Comparison of ENCODE assay signal across 16 cellular contexts in genomic region chr20:36275011-36275410, GRCh38. TPM values are rescaled to one million over a fixed set of nuclear protein-coding genes. Genes with fewer than 3 reads are reported as not detected.
DNase-seq lines count a peak whose midpoint lies in the region; ATAC-seq, FAIRE-seq and TF ChIP-seq lines count a peak whose summit lies in the region.
"Had no signal": no experiment of that assay in that cellular context is flagged by ENCODE, and none has a peak within 500 bp of the region (broad histone marks: within the 10 kb centered on the region; RNA-seq: fewer than 3 reads in every experiment).

No MANE protein-coding gene starts in this region.

- no peaks in the 10 kb centered on the region for H3K9me3 Mint-ChIP-seq in osteocyte (ENCODE audit: unreplicated experiment)

- TF ChIP-seq RAD21 in K562 (CRISPR knock-in tag; conservative IDR thresholded peaks at IDR 0.05 in 1 of 2, IDR thresholded peaks at IDR 0.05 in 1 of 2), result no peak

- no peaks in the 10 kb centered on the region for H3K4me1 Mint-ChIP-seq in osteocyte (ENCODE audit: unreplicated experiment)
- H3K4me1 Mint-ChIP-seq: CD8-positive, alpha-beta memory T cell had no signal

- H3K4me3 Mint-ChIP-seq in osteocyte (ENCODE audit: unreplicated experiment), result no peak overlapping the region
- H3K4me3 Mint-ChIP-seq: CD8-positive, alpha-beta memory T cell had no signal

- H3K27ac ChIP-seq in K562 (ENCODE audit: extremely low read depth, low read depth, low read length), result no peak overlapping the region
- H3K27ac ChIP-seq: A549, BLaER1, GM23248 had no signal

- POLR2A ChIA-PET in K562 (lab: Yijun Ruan, JAX), result interaction anchor here (0.6 to 1.3 kb wide), 2 partner anchors 10 to 77 kb away, joined by 3 to 4 read pairs; no protein-coding TSS in a partner anchor

- FAIRE-seq in K562 (lab: Jason Lieb, UNC), result no peak
- FAIRE-seq: A549, H54 had no signal

- DNase-seq in D341Med (ENCODE audit: low spot score), result peak; percentile 17
- peak; percentile 31 for DNase-seq in H7
- no peak for DNase-seq in K562 (ENCODE audit: extremely low read depth in 1 of 4, low spot score in 3 of 4)
- peak; percentile 72 for DNase-seq in osteocyte (ENCODE audit: extremely low spot score, unreplicated experiment)
- DNase-seq in NCI-H2196 (lab: John Stamatoyannopoulos, UW; ENCODE audit: unreplicated experiment), result no peak
- no peak for DNase-seq in kidney glomerular epithelial cell (lab: John Stamatoyannopoulos, UW)
- DNase-seq: AML-193; CD8-positive, alpha-beta memory T cell; DMS53; GF-D8; GM23248 had no signal

- H3K9ac ChIP-seq in K562 (ENCODE audit: insufficient read depth in 1 of 2, low read depth in 2 of 2, low read length in 2 of 2), result no peak overlapping the region
- H3K9ac ChIP-seq: BLaER1, GM23248 had no signal

- CTCF ChIA-PET in K562 (lab: Yijun Ruan, JAX; ENCODE audit: low intra/inter-chr PET ratio), result no interaction called here

- H4K20me1 ChIP-seq in K562 (replicated peaks; ENCODE audit: control insufficient read depth, insufficient read depth, low read length), result 0 out of 2 replicates have a peak, but pooled peaks cover 10% of the 10 kb centered on the region
- H4K20me1 ChIP-seq: BLaER1 had no signal

- H2AFZ ChIP-seq in K562 (ENCODE audit: low read depth, low read length), result no peak overlapping the region
- H2AFZ ChIP-seq: GM23248 had no signal

- H3K4me3 ChIP-seq in H7 (ENCODE audit: insufficient read depth, low read depth, low read length) (no peak overlapping the region), K562 (no peak overlapping the region)
- H3K4me3 ChIP-seq: A549, BLaER1, GM23248 had no signal

- H3K9me1 ChIP-seq in K562 (ENCODE audit: control insufficient read depth, insufficient read depth, low read length), result no peaks in the 10 kb centered on the region

- 0% methylated on average over 5 of the region's 5 CpGs for WGBS in K562 (ENCODE audit: insufficient coverage, low coverage, missing lambda C conversion rate)

- H3K9me3 ChIP-seq in K562 (replicated peaks; ENCODE audit: control insufficient read depth, insufficient read depth, low read depth, low read length), result no peaks in the 10 kb centered on the region
- H3K9me3 ChIP-seq: A549, BLaER1, Caco-2 had no signal

- no peak for TF ChIP-seq POLR2A in K562 (conservative IDR thresholded peaks at IDR 0.05)

- H3K27me3 Mint-ChIP-seq in osteocyte (ENCODE audit: unreplicated experiment), result peaks cover 18% of the 10 kb centered on the region

- H3K4me1 ChIP-seq in K562 (replicated peaks in 1 of 2; ENCODE audit: control insufficient read depth in 2 of 2, insufficient read depth in 2 of 2, low read length in 2 of 2), result peaks cover 0 to 3% of the 10 kb centered on the region in 2 experiments; a peak in 1 of 5 replicates
- H3K4me1 ChIP-seq: A549, Caco-2 had no signal

- TF ChIP-seq CTCF in K562 (IDR thresholded peaks at IDR 0.05 in 2 of 3, conservative IDR thresholded peaks at IDR 0.05 in 1 of 3; ENCODE audit: insufficient read depth in 2 of 3, low read depth in 1 of 3, low read length in 3 of 3) (no peak), osteocyte (IDR thresholded peaks at IDR 0.05) (no peak)

- intact Hi-C loops in K562 (cut with micrococcal nuclease), result no loop called here

- ATAC-seq in K562 (no peak), GM21786 (IDR thresholded peaks at IDR 0.05; ENCODE audit: unreplicated experiment) (no peak)
- ATAC-seq: A549 had no signal

- H3K27ac Mint-ChIP-seq in osteocyte (ENCODE audit: unreplicated experiment), result no peak overlapping the region

- H3K79me2 ChIP-seq in K562 (ENCODE audit: control insufficient read depth, insufficient read depth, low read length), result no peaks in the 10 kb centered on the region

- in situ Hi-C loops in K562 (cut with MboI), result no loop called here

- H3K36me3 ChIP-seq in H7 (replicated peaks; ENCODE audit: control insufficient read depth, insufficient read depth, low read length) (no peaks in the 10 kb centered on the region), K562 (ENCODE audit: control insufficient read depth, insufficient read depth, low read length) (no peaks in the 10 kb centered on the region)
- H3K36me3 ChIP-seq: BLaER1 had no signal

- H3K36me3 Mint-ChIP-seq in osteocyte (ENCODE audit: unreplicated experiment), result no peaks in the 10 kb centered on the region
- H3K36me3 Mint-ChIP-seq: CD8-positive, alpha-beta memory T cell had no signal

- no peak overlapping the region for H3K4me2 ChIP-seq in K562 (ENCODE audit: insufficient read depth, low read length)
- H3K4me2 ChIP-seq: A549, BLaER1 had no signal

- no TSS peak for BruUV-seq in K562 (replicated peaks; lab: Mats Ljungman, UMichigan)

- TF ChIP-seq EP300 in K562 (IDR thresholded peaks at IDR 0.05; ENCODE audit: low read length), result no peak

- H3K27me3 ChIP-seq in H7 (ENCODE audit: control insufficient read depth, insufficient read depth, low read length) (no peaks in the 10 kb centered on the region), K562 (ENCODE audit: control insufficient read depth in 2 of 2, insufficient read depth in 2 of 2, low read length in 2 of 2) (peaks cover 24 to 71% of the 10 kb centered on the region in 2 experiments)
- H3K27me3 ChIP-seq: BLaER1 had no signal

TF ChIP-seq in K562, 482 proteins besides CTCF, POLR2A, EP300 and RAD21 (continues in another document):
- no peak for TF ChIP-seq NFYB (IDR thresholded peaks at IDR 0.05; ENCODE audit: extremely low read depth, insufficient read length)
- no peak for TF ChIP-seq CHAMP1 (IDR thresholded peaks at IDR 0.05)
- TF ChIP-seq NR2C1 (IDR thresholded peaks at IDR 0.05), result no peak
- 0 out of 2 replicates have a peak, but pooled peaks have one; percentile 0 for TF ChIP-seq NR2C1 (tag; IDR thresholded peaks at IDR 0.05)
- TF ChIP-seq MYC (IDR thresholded peaks at IDR 0.05; ENCODE audit: low read depth, low read length), result no peak
- no peak for TF ChIP-seq MYC (CRISPR knock-in tag; IDR thresholded peaks at IDR 0.05; ENCODE audit: borderline replicate concordance, low read depth)
- no peak for TF ChIP-seq GATAD2B (IDR thresholded peaks at IDR 0.05; ENCODE audit: borderline replicate concordance)

RNA-seq across cellular contexts. Expression of gene DLGAP4, which starts 31.1 kb away (rescaled TPM):
- 60.5 and 62.8 TPM in 2 replicates for total RNA-seq in H7 (2014; rRNA removed; shearing (Covaris generic))
- 20.3 and 54.2 TPM in 2 replicates for total RNA-seq in K562 (2011; cell fraction: chromatin; rRNA removed; ENCODE audit: low replicate concordance)
- 27.4 and 30.0 TPM in 2 replicates for total RNA-seq in K562 (2011; cell fraction: nucleolus; rRNA removed)
- 33.4 and 54.4 TPM in 2 replicates for total RNA-seq in K562 (2011; cell fraction: nucleoplasm; rRNA removed)
- total RNA-seq in K562 (2014; rRNA removed) (4.5 and 9.9 TPM in 2 replicates), K562 (2014; rRNA removed; fragmentation: Illumina TruSeq; extraction: Trizol) (2.3 and 3.2 TPM in 2 replicates), K562 (2015; rRNA removed; fragmentation: Illumina TruSeq; extraction: Trizol) (4.5 and 6.8 TPM in 2 replicates), K562 (2021) (26.1 and 34.1 TPM in 2 replicates), osteocyte (125 and 134 TPM in 2 replicates)
- polyA plus RNA-seq in K562 (2011; rRNA removed) (3.1 and 6.5 TPM in 2 replicates), K562 (2014; fragmentation: Illumina TruSeq; extraction: Trizol) (22.3 and 30.8 TPM in 2 replicates), K562 (2014; fragmentation: Nextera tagmentation; extraction: Ambion mirVana) (under 1 TPM; 0.31 to 0.74 TPM), K562 (2014; rRNA removed) (9.5 and 11.9 TPM in 2 replicates)
- 9.9 and 17.6 TPM in 2 replicates for polyA plus RNA-seq in K562 (2011; cell fraction: cytosol; rRNA removed)
- 20.7 and 29.9 TPM in 2 replicates for polyA plus RNA-seq in K562 (2011; cell fraction: nucleus; rRNA removed)
- polyA plus RNA-seq in K562 (2012), result 16.7 and 28.3 TPM in 2 replicates
- polyA minus RNA-seq in K562 (2011; rRNA and poly(A)+ RNA removed), result 4.4 and 5.6 TPM in 2 replicates
- polyA minus RNA-seq in K562 (2011; cell fraction: cytosol; rRNA and poly(A)+ RNA removed), result 24.3 and 33.7 TPM in 2 replicates
- 7.7 and 10.9 TPM in 2 replicates for polyA minus RNA-seq in K562 (2011; cell fraction: nucleus; rRNA and poly(A)+ RNA removed)

RNA-seq across cellular contexts. Expression of gene AAR2, which starts 38.7 kb away (rescaled TPM):
- total RNA-seq in H7 (2014; rRNA removed; shearing (Covaris generic)), result 32.1 and 38.4 TPM in 2 replicates
- 10.3 and 27.3 TPM in 2 replicates for total RNA-seq in K562 (2011; cell fraction: chromatin; rRNA removed; ENCODE audit: low replicate concordance)
- total RNA-seq in K562 (2011; cell fraction: nucleolus; rRNA removed), result 20.4 and 22.3 TPM in 2 replicates
- total RNA-seq in K562 (2011; cell fraction: nucleoplasm; rRNA removed), result 16.5 and 16.9 TPM in 2 replicates
- total RNA-seq in K562 (2014; rRNA removed), result 24.7 and 29.6 TPM in 2 replicates
- 18.0 and 20.0 TPM in 2 replicates for total RNA-seq in K562 (2014; rRNA removed; fragmentation: Illumina TruSeq; extraction: Trizol)
- total RNA-seq in K562 (2015; rRNA removed; fragmentation: Illumina TruSeq; extraction: Trizol), result 22.4 and 23.6 TPM in 2 replicates
- total RNA-seq in K562 (2021), result 26.0 and 26.3 TPM in 2 replicates
- polyA plus RNA-seq in K562 (2011; rRNA removed), result 30.7 and 30.8 TPM in 2 replicates
- 31.0 and 52.8 TPM in 2 replicates for polyA plus RNA-seq in K562 (2011; cell fraction: cytosol; rRNA removed)
- polyA plus RNA-seq in K562 (2011; cell fraction: nucleus; rRNA removed), result 14.5 and 21.1 TPM in 2 replicates
- 21.4 and 24.8 TPM in 2 replicates for polyA plus RNA-seq in K562 (2012)
- 36.2 and 39.4 TPM in 2 replicates for polyA plus RNA-seq in K562 (2014; fragmentation: Illumina TruSeq; extraction: Trizol)
- polyA plus RNA-seq in K562 (2014; fragmentation: Nextera tagmentation; extraction: Ambion mirVana), result 10 to 100 TPM in 1 of 2 experiments, 1 to 10 TPM in 1; 6.5 to 12.0 TPM
- 29.3 and 30.0 TPM in 2 replicates for polyA plus RNA-seq in K562 (2014; rRNA removed)
- polyA minus RNA-seq in K562 (2011; rRNA and poly(A)+ RNA removed), result 20.2 and 29.3 TPM in 2 replicates
- 15.3 and 17.6 TPM in 2 replicates for polyA minus RNA-seq in K562 (2011; cell fraction: cytosol; rRNA and poly(A)+ RNA removed)
- 13.1 and 18.1 TPM in 2 replicates for polyA minus RNA-seq in K562 (2011; cell fraction: nucleus; rRNA and poly(A)+ RNA removed)
- 32.8 and 36.1 TPM in 2 replicates for total RNA-seq in osteocyte

Comparison
In these comparisons a context has a peak if more than half of its experiments do, and no peak if none do; other contexts are left out.
1. DNase-seq: peak in D341Med (single experiment), H7 (single experiment) and osteocyte (single experiment); none in K562 (0 of 4), NCI-H2196 (single experiment) and kidney glomerular epithelial cell (single experiment).